In the genomic region with DNA sequence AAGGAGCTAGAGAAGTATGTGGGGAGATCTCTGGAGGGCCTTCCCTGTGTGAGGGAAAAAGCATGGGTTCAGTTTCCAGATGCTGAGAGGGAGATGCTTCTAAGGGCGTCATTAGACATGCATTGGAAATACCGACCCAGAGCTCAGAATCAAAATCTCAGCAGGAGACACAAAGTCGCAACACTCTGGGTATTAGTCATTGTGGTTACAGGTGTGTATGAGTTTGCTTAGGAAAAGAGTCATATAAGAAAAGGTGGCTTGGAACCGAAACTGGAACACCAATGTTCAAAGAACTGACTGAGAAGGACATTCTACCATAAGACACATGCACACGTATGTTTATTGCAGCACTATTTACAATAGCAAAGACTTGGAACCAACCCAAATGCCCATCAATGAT, we compare ENCODE assay signal across 18 cellular contexts.
DNase-seq lines count a peak whose midpoint lies in the region; ATAC-seq and TF ChIP-seq lines count a peak whose summit lies in the region.
"Had no signal": no experiment of that assay in that cellular context is flagged by ENCODE, and none has a peak within 500 bp of the region (broad histone marks: within the 10 kb centered on the region; RNA-seq: fewer than 3 reads in every experiment).

No MANE protein-coding gene starts in this region.

- no peaks in the 10 kb centered on the region for H3K4me1 ChIP-seq in adrenal gland (replicated peaks in 1 of 2)
- H3K4me1 ChIP-seq: ascending aorta, gastroesophageal sphincter, prostate gland had no signal

- H3K27me3 ChIP-seq in adrenal gland: no peaks in the 10 kb centered on the region
- H3K27me3 ChIP-seq: ascending aorta, gastroesophageal sphincter had no signal

- H3K9me3 ChIP-seq in adrenal gland (replicated peaks in 1 of 3): no peaks in the 10 kb centered on the region
- H3K9me3 ChIP-seq: ascending aorta, gastroesophageal sphincter, prostate gland had no signal

- H3K4me3 Mint-ChIP-seq in stimulated activated memory B cell treated with anti-CD40 and anti-IgM and Interleukin-4, amounts not matched to agents 10 μg/mL and 1 μg/mL and 100 μg/mL, for 72 hours: no peak overlapping the region
- H3K4me3 Mint-ChIP-seq: naive thymus-derived CD8-positive, alpha-beta T cell; WTC11 had no signal

- H3K36me3 Mint-ChIP-seq in stimulated activated memory B cell treated with anti-CD40 and anti-IgM and Interleukin-4, amounts not matched to agents 10 μg/mL and 1 μg/mL and 100 μg/mL, for 72 hours: no peaks in the 10 kb centered on the region
- H3K36me3 Mint-ChIP-seq: naive thymus-derived CD8-positive, alpha-beta T cell had no signal

- TF ChIP-seq POLR2A in GM18505 (IDR thresholded peaks at IDR 0.05; ENCODE audit: borderline replicate concordance, extremely low read depth, insufficient read depth, insufficient read length) (no peak), adrenal gland (IDR thresholded peaks at IDR 0.05) (no peak)

- ATAC-seq in GM18505 (IDR thresholded peaks at IDR 0.05; ENCODE audit: unreplicated experiment) (peak; percentile 85), GM21367 (IDR thresholded peaks at IDR 0.05; ENCODE audit: unreplicated experiment) (peak; percentile 55), HG03354 (IDR thresholded peaks at IDR 0.05; ENCODE audit: poor library complexity, severe bottlenecking, unreplicated experiment) (peak; percentile 54)
- ATAC-seq in stimulated activated memory B cell treated with anti-CD40 and anti-IgM and Interleukin-4, amounts not matched to agents 10 μg/mL and 1 μg/mL and 100 μg/mL, for 72 hours: no peak
- ATAC-seq: gastroesophageal sphincter; naive thymus-derived CD8-positive, alpha-beta T cell; WTC11 had no signal

- DNase-seq in SW480 (ENCODE audit: low spot score) (peak; percentile 4), adrenal gland (no peak), GDM1 (lab: John Stamatoyannopoulos, UW) (no peak), cardiac septum (ENCODE audit: low spot score) (no peak)
- DNase-seq: naive thymus-derived CD8-positive, alpha-beta T cell; NCI-H1092; NCI-H82 had no signal

- no peak overlapping the region for H3K4me3 ChIP-seq in adrenal gland
- H3K4me3 ChIP-seq: ascending aorta, coronary artery, gastroesophageal sphincter, lung, prostate gland had no signal

- intact Hi-C loops in adrenal gland (cut with DNase I): no loop called here
- intact Hi-C loops in cardiac septum (cut with DNase I): no loop called here

- H3K27ac Mint-ChIP-seq in stimulated activated memory B cell treated with anti-CD40 and anti-IgM and Interleukin-4, amounts not matched to agents 10 μg/mL and 1 μg/mL and 100 μg/mL, for 72 hours: no peak overlapping the region
- H3K27ac Mint-ChIP-seq: activated T-helper 2 cell treated with anti-CD3 and anti-CD28 coated beads, Interferon-gamma antibody, Interleukin-2, Interleukin-4, amounts not matched to agents 10 μg/mL and 5 μg/mL and 100 μg/mL, durations not matched to agents 14 hours and 24 hours and 36 hours; naive thymus-derived CD8-positive, alpha-beta T cell; WTC11 had no signal

- WGBS in adrenal gland, 4 donors: 79 to 87% (median 82%) methylated on average over 5 of the region's 5 CpGs

- no peak overlapping the region for H3K27ac ChIP-seq in adrenal gland
- H3K27ac ChIP-seq: ascending aorta, coronary artery, gastroesophageal sphincter, prostate gland had no signal

- no peaks in the 10 kb centered on the region for H3K36me3 ChIP-seq in adrenal gland (replicated peaks in 1 of 2)
- H3K36me3 ChIP-seq: ascending aorta, gastroesophageal sphincter, prostate gland had no signal

- no peaks in the 10 kb centered on the region for H3K27me3 Mint-ChIP-seq in stimulated activated memory B cell treated with anti-CD40 and anti-IgM and Interleukin-4, amounts not matched to agents 10 μg/mL and 1 μg/mL and 100 μg/mL, for 72 hours

- no peaks in the 10 kb centered on the region for H3K4me1 Mint-ChIP-seq in stimulated activated memory B cell treated with anti-CD40 and anti-IgM and Interleukin-4, amounts not matched to agents 10 μg/mL and 1 μg/mL and 100 μg/mL, for 72 hours
- H3K4me1 Mint-ChIP-seq: naive thymus-derived CD8-positive, alpha-beta T cell; WTC11 had no signal

- TF ChIP-seq CTCF in adrenal gland (IDR thresholded peaks at IDR 0.05): no peak

- H3K9me3 Mint-ChIP-seq in stimulated activated memory B cell treated with anti-CD40 and anti-IgM and Interleukin-4, amounts not matched to agents 10 μg/mL and 1 μg/mL and 100 μg/mL, for 72 hours: peaks cover 8% of the 10 kb centered on the region
- H3K9me3 Mint-ChIP-seq: activated T-helper 2 cell treated with anti-CD3 and anti-CD28 coated beads, Interferon-gamma antibody, Interleukin-2, Interleukin-4, amounts not matched to agents 10 μg/mL and 5 μg/mL and 100 μg/mL, durations not matched to agents 14 hours and 24 hours and 36 hours had no signal
